In the genomic region with DNA sequence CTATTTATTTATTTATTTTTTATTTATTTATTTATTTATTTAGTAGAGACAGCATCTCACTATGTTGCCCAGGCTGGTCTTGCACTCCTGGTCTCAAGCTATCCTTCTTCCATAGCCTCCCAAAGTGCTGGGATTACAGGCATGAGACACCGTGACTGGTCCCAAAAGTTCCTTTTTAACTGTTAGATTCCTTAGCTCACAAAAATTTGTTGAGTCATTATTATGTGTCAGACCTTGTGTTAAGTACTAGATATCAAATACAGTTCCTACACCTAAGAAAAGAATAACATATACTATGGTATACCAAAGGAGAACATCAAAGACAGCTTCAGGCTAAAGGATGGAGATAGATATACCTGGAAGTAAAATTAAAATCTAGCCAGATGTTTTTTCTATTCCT, we compare ENCODE assay signal across 31 cellular contexts. TPM values are rescaled to one million over a fixed set of nuclear protein-coding genes. Genes with fewer than 3 reads are reported as not detected.
"Had no signal": no experiment of that assay in that cellular context is flagged by ENCODE, and none has a peak within 500 bp of the region (broad histone marks: within the 10 kb centered on the region; RNA-seq: fewer than 3 reads in every experiment).

No MANE protein-coding gene starts in this region.

- H3K4me1 ChIP-seq: ascending aorta, esophagus muscularis mucosa, gastrocnemius medialis, left ventricle myocardium inferior, stomach, tibial artery had no signal

- H3K4me3 ChIP-seq: ascending aorta, esophagus muscularis mucosa, gastrocnemius medialis, left ventricle myocardium inferior, lung, stomach, tibial artery had no signal

- H3K9me3 ChIP-seq: ascending aorta, esophagus muscularis mucosa, gastrocnemius medialis, left ventricle myocardium inferior, neutrophil, stomach, tibial artery had no signal

- H3K27ac ChIP-seq: ascending aorta, brain microvascular endothelial cell, esophagus muscularis mucosa, gastrocnemius medialis, left ventricle myocardium inferior, neutrophil, stomach, tibial artery, VCaP had no signal

- DNase-seq: activated CD4-positive, alpha-beta T cell treated with anti-CD3 and anti-CD28 coated beads for 4 hours; activated CD4-positive, alpha-beta T cell treated with anti-CD3 and anti-CD28 coated beads, Interleukin-2, amount 50 U/mL, for 48 hours; activated CD8-positive, alpha-beta memory T cell treated with anti-CD3 and anti-CD28 coated beads, Interleukin-2, amount 50 U/mL, for 4 hours; activated effector memory CD4-positive, alpha-beta T cell treated with anti-CD3 and anti-CD28 coated beads, Interleukin-2, amount 50 U/mL, for 16 hours; activated naive CD4-positive, alpha-beta T cell treated with anti-CD3 and anti-CD28 coated beads, Interleukin-2, amount 10 ng/mL, durations not matched to agents 7 days and 5 days; activated naive CD8-positive, alpha-beta T cell treated with anti-CD3 and anti-CD28 coated beads, Interleukin-2, amount 10 ng/mL, durations not matched to agents 7 days and 5 days; activated T-cell treated with anti-CD3 and anti-CD28 coated beads, Interleukin-2, amount 50 U/mL, for 1 hour; brain microvascular endothelial cell; central memory CD4-positive, alpha-beta T cell; endodermal cell; gastrocnemius medialis; glutamatergic neuron; islet precursor cell; left ventricle myocardium inferior; naive B cell; nephron progenitor cell; small intestine; stimulated activated CD4-positive, alpha-beta T cell treated with anti-CD3 and anti-CD28 coated beads, Interleukin-2, amount 100 ng/mL, for 24 hours; stimulated activated naive B cell treated with anti-CD40 and anti-IgM and Interleukin-4, amounts not matched to agents 10 μg/mL and 1 μg/mL and 100 μg/mL, for 72 hours; stomach; T-helper 1 cell; tibial artery had no signal

- ATAC-seq: gastrocnemius medialis; sciatic nerve; stimulated activated naive B cell treated with anti-CD40 and anti-IgM and Interleukin-4, amounts not matched to agents 10 μg/mL and 1 μg/mL and 100 μg/mL, for 72 hours had no signal

RNA-seq across cellular contexts. Expression of a gene that starts 11.6 kb away (rescaled TPM):
- total RNA-seq: activated CD8-positive, alpha-beta memory T cell treated with anti-CD3 and anti-CD28 coated beads for 36 hours; activated naive CD8-positive, alpha-beta T cell treated with anti-CD3 and anti-CD28 coated beads, Interleukin-2, amount 10 ng/mL, durations not matched to agents 7 days and 5 days; activated T-helper 1 cell treated with anti-CD3 and anti-CD28 coated beads, Interleukin-12 subunit alpha, Interleukin-12 subunit beta, Interleukin-2, Interleukin-4 antibody, amounts not matched to agents 30 ng/mL and 10 ng/mL and 1 ng/mL, durations not matched to agents 14 hours and 24 hours and 36 hours; esophagus muscularis mucosa; left ventricle myocardium inferior; osteocyte; sciatic nerve had no signal

RNA-seq across cellular contexts. Expression of a gene that starts 16.1 kb away (rescaled TPM):
- total RNA-seq: activated CD8-positive, alpha-beta memory T cell treated with anti-CD3 and anti-CD28 coated beads for 36 hours; activated naive CD8-positive, alpha-beta T cell treated with anti-CD3 and anti-CD28 coated beads, Interleukin-2, amount 10 ng/mL, durations not matched to agents 7 days and 5 days; activated T-helper 1 cell treated with anti-CD3 and anti-CD28 coated beads, Interleukin-12 subunit alpha, Interleukin-12 subunit beta, Interleukin-2, Interleukin-4 antibody, amounts not matched to agents 30 ng/mL and 10 ng/mL and 1 ng/mL, durations not matched to agents 14 hours and 24 hours and 36 hours; esophagus muscularis mucosa; left ventricle myocardium inferior; osteocyte; sciatic nerve had no signal

RNA-seq across cellular contexts. Expression of a gene that starts 33.5 kb away (rescaled TPM):
- total RNA-seq: activated CD8-positive, alpha-beta memory T cell treated with anti-CD3 and anti-CD28 coated beads for 36 hours; activated naive CD8-positive, alpha-beta T cell treated with anti-CD3 and anti-CD28 coated beads, Interleukin-2, amount 10 ng/mL, durations not matched to agents 7 days and 5 days; activated T-helper 1 cell treated with anti-CD3 and anti-CD28 coated beads, Interleukin-12 subunit alpha, Interleukin-12 subunit beta, Interleukin-2, Interleukin-4 antibody, amounts not matched to agents 30 ng/mL and 10 ng/mL and 1 ng/mL, durations not matched to agents 14 hours and 24 hours and 36 hours; esophagus muscularis mucosa; left ventricle myocardium inferior; osteocyte; sciatic nerve had no signal
